In the genomic region with DNA sequence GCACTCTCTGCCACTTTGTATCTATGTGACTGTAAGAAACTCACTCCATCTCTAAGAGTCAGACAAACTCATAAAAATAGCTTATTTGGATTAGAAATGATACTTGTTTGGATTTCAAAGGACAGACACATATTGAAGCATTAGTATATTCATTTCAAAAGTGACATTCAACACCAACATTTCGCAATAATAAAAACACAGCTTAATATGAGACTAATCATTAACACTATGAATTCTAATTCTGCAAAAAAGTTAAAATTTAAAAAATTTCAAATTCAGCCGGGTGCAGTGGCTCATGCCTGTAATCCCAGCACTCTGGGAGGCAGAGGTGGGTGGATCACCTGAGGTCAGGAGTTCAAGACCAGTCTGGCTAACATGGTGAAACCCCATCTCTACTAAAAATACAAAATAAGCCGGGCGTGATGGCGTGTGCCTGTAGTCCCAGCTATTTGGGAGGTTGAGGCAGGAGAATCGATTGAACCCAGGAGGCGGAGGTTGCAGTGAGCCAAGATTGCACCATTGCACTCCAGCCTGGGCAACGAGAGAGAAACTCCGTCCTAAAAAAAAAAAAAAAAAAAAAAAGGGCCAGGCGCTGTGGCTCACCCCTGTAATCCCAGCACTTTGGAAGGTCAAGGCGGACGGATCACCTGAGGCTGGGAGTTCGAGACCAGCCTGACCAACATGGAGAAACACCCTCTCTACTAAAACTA, we compare ENCODE assay signal across 6 cellular contexts. TPM values are rescaled to one million over a fixed set of nuclear protein-coding genes. Genes with fewer than 3 reads are reported as not detected.
DNase-seq lines count a peak whose midpoint lies in the region; ATAC-seq, FAIRE-seq and TF ChIP-seq lines count a peak whose summit lies in the region.
"Not testable (repeated sequence)": the region's sequence is repeated elsewhere in the genome, so short reads cannot be mapped to it uniquely, and the experiment has no call there.

No MANE protein-coding gene starts in this region.

- H3K9ac ChIP-seq in K562 (ENCODE audit: insufficient read depth in 1 of 2, low read depth in 2 of 2, low read length in 2 of 2); subcutaneous abdominal adipose tissue (ENCODE audit: low read length in 5 of 5): not testable (repeated sequence)

- not testable (repeated sequence) for H3K79me2 ChIP-seq in K562 (ENCODE audit: control insufficient read depth, insufficient read depth, low read length)

- TF ChIP-seq CTCF in K562 (IDR thresholded peaks at IDR 0.05 in 2 of 3, conservative IDR thresholded peaks at IDR 0.05 in 1 of 3; ENCODE audit: insufficient read depth in 2 of 3, low read depth in 1 of 3, low read length in 3 of 3); osteocyte (IDR thresholded peaks at IDR 0.05): not testable (repeated sequence)

- not testable (repeated sequence) for TF ChIP-seq POLR2A in K562 (conservative IDR thresholded peaks at IDR 0.05)

- peaks cover 39% of the 10 kb centered on the region for H3K36me3 Mint-ChIP-seq in osteocyte (ENCODE audit: unreplicated experiment)

- not testable (repeated sequence) for TF ChIP-seq EP300 in Ishikawa (IDR thresholded peaks at IDR 0.05; ENCODE audit: borderline replicate concordance); K562 (IDR thresholded peaks at IDR 0.05; ENCODE audit: low read length)

- H3K9me3 ChIP-seq in K562 (replicated peaks; ENCODE audit: control insufficient read depth, insufficient read depth, low read depth, low read length); subcutaneous abdominal adipose tissue (ENCODE audit: control insufficient read depth in 5 of 5, low read length in 5 of 5): not testable (repeated sequence)

- H3K4me1 Mint-ChIP-seq in osteocyte (ENCODE audit: unreplicated experiment): peaks cover 20% of the 10 kb centered on the region

- peak overlapping the region; percentile 34 for H3K27ac Mint-ChIP-seq in osteocyte (ENCODE audit: unreplicated experiment)

- H3K27me3 ChIP-seq in K562 (ENCODE audit: control insufficient read depth in 2 of 2, insufficient read depth in 2 of 2, low read length in 2 of 2); subcutaneous abdominal adipose tissue (ENCODE audit: control insufficient read depth in 5 of 5, insufficient read depth in 4 of 5, low read length in 5 of 5): not testable (repeated sequence)

- not testable (repeated sequence) for H3K4me1 ChIP-seq in K562 (replicated peaks in 1 of 2; ENCODE audit: control insufficient read depth in 2 of 2, insufficient read depth in 2 of 2, low read length in 2 of 2); subcutaneous abdominal adipose tissue (ENCODE audit: control insufficient read depth in 5 of 5, insufficient read depth in 5 of 5, low read length in 5 of 5)

- CTCF ChIA-PET in K562 (lab: Yijun Ruan, JAX; ENCODE audit: low intra/inter-chr PET ratio): not testable (repeated sequence)

- H3K9me1 ChIP-seq in K562 (ENCODE audit: control insufficient read depth, insufficient read depth, low read length): not testable (repeated sequence)

- TF ChIP-seq RAD21 in Ishikawa (IDR thresholded peaks at IDR 0.05; ENCODE audit: low read depth); K562 (CRISPR knock-in tag; conservative IDR thresholded peaks at IDR 0.05 in 1 of 2, IDR thresholded peaks at IDR 0.05 in 1 of 2): not testable (repeated sequence)

- intact Hi-C loops in K562 (cut with micrococcal nuclease): not testable (repeated sequence)

- not testable (repeated sequence) for H2AFZ ChIP-seq in K562 (ENCODE audit: low read depth, low read length)

- H4K20me1 ChIP-seq in K562 (replicated peaks; ENCODE audit: control insufficient read depth, insufficient read depth, low read length): not testable (repeated sequence)

- in situ Hi-C loops in Caki2 (cut with HindIII; ENCODE audit: low pct_unique_long_range_greater_than_20kb, low sequenced_read_pairs); K562 (cut with MboI): not testable (repeated sequence)

- not testable (repeated sequence) for H3K36me3 ChIP-seq in K562 (ENCODE audit: control insufficient read depth, insufficient read depth, low read length)
- peaks cover 2 to 13% (median 7%) of the 10 kb centered on the region in 5 donors for H3K36me3 ChIP-seq in subcutaneous abdominal adipose tissue (ENCODE audit: control insufficient read depth in 5 of 5, insufficient read depth in 5 of 5, low read length in 5 of 5)

- H3K27ac ChIP-seq in K562 (ENCODE audit: extremely low read depth, low read depth, low read length): not testable (repeated sequence)
- H3K27ac ChIP-seq in subcutaneous abdominal adipose tissue (ENCODE audit: low read depth, low read length): peak overlapping the region; percentile 15

- not testable (repeated sequence) for H3K4me3 Mint-ChIP-seq in osteocyte (ENCODE audit: unreplicated experiment)

- WGBS in K562 (ENCODE audit: insufficient coverage, low coverage, missing lambda C conversion rate): 10% methylated on average over 9 of the region's 13 CpGs

- H3K4me3 ChIP-seq in K562; subcutaneous abdominal adipose tissue (ENCODE audit: low read depth in 1 of 5, low read length in 5 of 5): not testable (repeated sequence)

- not testable (repeated sequence) for ATAC-seq in K562
- peak; percentile 56 for ATAC-seq in left lobe of liver

- H3K27me3 Mint-ChIP-seq in osteocyte (ENCODE audit: unreplicated experiment): not testable (repeated sequence)

- BruUV-seq in K562 (replicated peaks; lab: Mats Ljungman, UMichigan): not testable (repeated sequence)

- not testable (repeated sequence) for H3K4me2 ChIP-seq in K562 (ENCODE audit: insufficient read depth, low read length)

- not testable (repeated sequence) for FAIRE-seq in K562 (lab: Jason Lieb, UNC)

- DNase-seq in Caki2 (ENCODE audit: low read depth) (peak; percentile 10), left lobe of liver (ENCODE audit: low spot score) (peak; percentile 56)
- DNase-seq in K562 (ENCODE audit: extremely low read depth in 1 of 4, low spot score in 3 of 4); osteocyte (ENCODE audit: extremely low spot score, unreplicated experiment): not testable (repeated sequence)

- not testable (repeated sequence) for H3K9me3 Mint-ChIP-seq in osteocyte (ENCODE audit: unreplicated experiment)

- POLR2A ChIA-PET in K562 (lab: Yijun Ruan, JAX): not testable (repeated sequence)

TF ChIP-seq in Ishikawa, 13 proteins besides CTCF, POLR2A, EP300 and RAD21:
- peak; percentile 62 for TF ChIP-seq CEBPB (IDR thresholded peaks at IDR 0.05)

TF ChIP-seq in K562, 482 proteins besides CTCF, POLR2A, EP300 and RAD21:
- TF ChIP-seq CEBPG (CRISPR knock-in tag; IDR thresholded peaks at IDR 0.05): not testable (repeated sequence)
- TF ChIP-seq CEBPG (tag; conservative IDR thresholded peaks at IDR 0.05 in 1 of 2, IDR thresholded peaks at IDR 0.05 in 1 of 2) (peak in 1 of 2 experiments; percentile 82; a peak in 2 of 4 replicates), CEBPB (tag; IDR thresholded peaks at IDR 0.05) (peak; percentile 71)

RNA-seq across cellular contexts. Expression of gene NEK10, which starts 55.8 kb away (rescaled TPM):
- total RNA-seq in Caki2 (2014; rRNA removed; shearing (Covaris generic); ENCODE audit: low replicate concordance): 0.07 TPM in 1 of 2 replicates, not detected in the other
- 0.62 TPM in 1 of 2 replicates, not detected in the other for total RNA-seq in K562 (2011; cell fraction: chromatin; rRNA removed; ENCODE audit: low replicate concordance)
- not detected in 2 replicates for total RNA-seq in K562 (2011; cell fraction: nucleolus; rRNA removed)
- total RNA-seq in K562 (2011; cell fraction: nucleoplasm; rRNA removed): not detected in 2 replicates
- total RNA-seq in K562 (2014; rRNA removed) (not detected in 2 replicates), K562 (2014; rRNA removed; fragmentation: Illumina TruSeq; extraction: Trizol) (0.07 TPM in 1 of 2 replicates, not detected in the other), K562 (2015; rRNA removed; fragmentation: Illumina TruSeq; extraction: Trizol) (not detected in 2 replicates), K562 (2021) (not detected in 2 replicates), left lobe of liver (2.4 TPM), osteocyte (6.8 and 10.1 TPM in 2 replicates)
- polyA plus RNA-seq in K562 (2011; rRNA removed) (0.03 TPM in 1 of 2 replicates, not detected in the other), K562 (2014; fragmentation: Illumina TruSeq; extraction: Trizol) (not detected in 2 replicates), K562 (2014; fragmentation: Nextera tagmentation; extraction: Ambion mirVana) (not detected), K562 (2014; rRNA removed) (not detected in 2 replicates)
- polyA plus RNA-seq in K562 (2011; cell fraction: cytosol; rRNA removed): not detected in 2 replicates
- 0.22 TPM in 1 of 2 replicates, not detected in the other for polyA plus RNA-seq in K562 (2011; cell fraction: nucleus; rRNA removed)
- not detected in 2 replicates for polyA plus RNA-seq in K562 (2012)
- polyA minus RNA-seq in K562 (2011; rRNA and poly(A)+ RNA removed): 0.27 TPM in 1 of 2 replicates, not detected in the other
- not detected in 2 replicates for polyA minus RNA-seq in K562 (2011; cell fraction: cytosol; rRNA and poly(A)+ RNA removed)
- 0.56 TPM in 1 of 2 replicates, not detected in the other for polyA minus RNA-seq in K562 (2011; cell fraction: nucleus; rRNA and poly(A)+ RNA removed)

RNA-seq across cellular contexts. Expression of gene SLC4A7, which starts 59.2 kb away (rescaled TPM):
- total RNA-seq in Caki2 (2014; rRNA removed; shearing (Covaris generic); ENCODE audit: low replicate concordance): 7.4 and 13.7 TPM in 2 replicates
- total RNA-seq in K562 (2011; cell fraction: chromatin; rRNA removed; ENCODE audit: low replicate concordance): 19.1 and 50.3 TPM in 2 replicates
- 8.2 and 11.8 TPM in 2 replicates for total RNA-seq in K562 (2011; cell fraction: nucleolus; rRNA removed)
- 17.5 and 23.4 TPM in 2 replicates for total RNA-seq in K562 (2011; cell fraction: nucleoplasm; rRNA removed)
- 6.6 and 9.3 TPM in 2 replicates for total RNA-seq in K562 (2014; rRNA removed)
- total RNA-seq in K562 (2014; rRNA removed; fragmentation: Illumina TruSeq; extraction: Trizol): 13.6 and 17.8 TPM in 2 replicates
- total RNA-seq in K562 (2015; rRNA removed; fragmentation: Illumina TruSeq; extraction: Trizol): 8.0 and 9.3 TPM in 2 replicates
- total RNA-seq in K562 (2021): 8.3 and 8.4 TPM in 2 replicates
- 6.0 and 8.1 TPM in 2 replicates for polyA plus RNA-seq in K562 (2011; rRNA removed)
- 1.6 and 2.9 TPM in 2 replicates for polyA plus RNA-seq in K562 (2011; cell fraction: cytosol; rRNA removed)
- 5.0 and 8.5 TPM in 2 replicates for polyA plus RNA-seq in K562 (2011; cell fraction: nucleus; rRNA removed)
- 2.5 and 2.7 TPM in 2 replicates for polyA plus RNA-seq in K562 (2012)
- 4.5 and 5.3 TPM in 2 replicates for polyA plus RNA-seq in K562 (2014; fragmentation: Illumina TruSeq; extraction: Trizol)
- polyA plus RNA-seq in K562 (2014; fragmentation: Nextera tagmentation; extraction: Ambion mirVana): 1 to 10 TPM; 1.7 to 1.9 TPM
- polyA plus RNA-seq in K562 (2014; rRNA removed): 3.3 and 5.6 TPM in 2 replicates
- polyA minus RNA-seq in K562 (2011; rRNA and poly(A)+ RNA removed): 22.2 and 31.1 TPM in 2 replicates
- polyA minus RNA-seq in K562 (2011; cell fraction: cytosol; rRNA and poly(A)+ RNA removed): 13.2 and 14.6 TPM in 2 replicates
- 11.0 and 14.7 TPM in 2 replicates for polyA minus RNA-seq in K562 (2011; cell fraction: nucleus; rRNA and poly(A)+ RNA removed)
- 2.7 TPM for total RNA-seq in left lobe of liver
- 78.8 and 83.7 TPM in 2 replicates for total RNA-seq in osteocyte
